ENCODE assay signal across 30 cellular contexts in the genomic region with DNA sequence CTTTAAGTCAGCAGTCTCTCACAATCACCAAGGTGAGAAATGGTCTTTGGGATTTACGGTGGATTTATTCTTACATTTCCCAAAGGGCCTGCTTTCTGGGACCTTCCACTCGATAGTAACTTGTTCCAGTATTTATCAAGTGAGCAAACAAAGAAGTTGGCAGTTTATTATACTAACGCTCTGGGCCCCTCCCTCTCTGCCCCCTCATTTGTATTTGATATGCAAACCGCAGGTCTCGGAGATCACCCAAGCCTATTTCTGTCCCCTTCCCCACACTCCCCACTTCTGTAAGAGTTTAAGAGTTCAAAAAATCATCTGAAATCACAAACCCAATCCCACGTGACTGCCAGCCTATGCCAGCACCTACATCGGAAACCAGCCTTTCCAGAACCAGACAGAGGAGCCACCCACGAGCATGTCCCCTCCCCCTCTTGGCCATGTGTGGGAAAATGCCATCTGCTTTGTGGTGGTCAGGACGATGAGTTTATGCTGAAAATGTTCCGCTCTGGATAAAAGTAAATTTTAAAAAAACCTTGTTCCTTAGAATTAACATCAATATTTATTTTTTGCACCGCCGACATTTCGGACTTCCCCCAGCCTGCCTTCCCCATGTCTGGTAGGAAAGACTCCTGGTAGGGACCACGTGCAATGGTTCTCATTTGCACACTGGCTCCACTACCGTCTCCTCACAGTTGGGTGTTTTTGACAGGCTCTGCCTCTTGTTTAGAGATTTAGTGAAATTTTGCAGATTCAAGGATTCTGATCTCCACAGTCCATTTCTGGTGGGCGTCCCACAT.
"Had no signal": no experiment of that assay in that cellular context is flagged by ENCODE, and none has a peak within 500 bp of the region (broad histone marks: within the 10 kb centered on the region; RNA-seq: fewer than 3 reads in every experiment).

No MANE protein-coding gene starts in this region.

- H3K9me3 ChIP-seq: breast epithelium, MG63, Peyer's patch, SJCRH30, SK-N-SH had no signal

- H3K36me3 Mint-ChIP-seq: activated naive CD8-positive, alpha-beta T cell had no signal

- ATAC-seq: activated CD4-positive, CD25-positive, alpha-beta regulatory T cell treated with anti-CD3 and anti-CD28 coated beads, Interleukin-2, amount 50 U/mL, for 24 hours; activated CD8-positive, alpha-beta T cell treated with anti-CD3 and anti-CD28 coated beads, Interleukin-2, amount 10 ng/mL, durations not matched to agents 7 days and 5 days had no signal

- DNase-seq: activated CD4-positive, alpha-beta T cell treated with anti-CD3 and anti-CD28 coated beads for 4 hours; activated CD4-positive, alpha-beta T cell treated with anti-CD3 and anti-CD28 coated beads, Interleukin-2, amount 50 U/mL, for 4 hours; activated CD8-positive, alpha-beta memory T cell treated with anti-CD3 and anti-CD28 coated beads, Interleukin-2, amount 50 U/mL, for 48 hours; activated CD8-positive, alpha-beta T cell treated with anti-CD3 and anti-CD28 coated beads, Interleukin-2, amount 10 ng/mL, durations not matched to agents 7 days and 5 days; activated effector memory CD4-positive, alpha-beta T cell treated with Interleukin-2 at 50 U/mL for 16 hours; activated naive CD4-positive, alpha-beta T cell; activated T-cell treated with anti-CD3 and anti-CD28 coated beads, Interleukin-2, amount 50 U/mL, for 1 hour; central memory CD4-positive, alpha-beta T cell; KBM-7; MG63; MV-4-11; NCI-H1092 treated with DMSO at 0.1 percent for 48 hours; NCI-H1417 treated with DMSO at 0.1 percent for 48 hours; NCI-H1694; NCI-H2029; NCI-H2107; NCI-H2171 treated with DMSO at 0.1 percent for 48 hours; NCI-H226; NCI-H69; NK-92 treated with Interleukin-12 subunit alpha and Interleukin-12 subunit beta, amount 100 ng/mL, for 24 hours; Peyer's patch; Right ventricle myocardium superior; SJCRH30; SK-N-SH; T-helper 1 cell; WERI-Rb-1 had no signal

- H3K27ac ChIP-seq: breast epithelium, Peyer's patch, RWPE1, SJCRH30, WERI-Rb-1 had no signal

- H3K4me3 ChIP-seq: breast epithelium, MG63, Peyer's patch, SJCRH30 had no signal

- H3K4me3 Mint-ChIP-seq: activated CD8-positive, alpha-beta T cell treated with anti-CD3 and anti-CD28 coated beads, Interleukin-2, amount 10 ng/mL, durations not matched to agents 7 days and 5 days; activated naive CD8-positive, alpha-beta T cell had no signal

- H3K36me3 ChIP-seq: breast epithelium, MG63, Peyer's patch, SJCRH30, WERI-Rb-1 had no signal

- H3K27me3 ChIP-seq: breast epithelium, MG63, Peyer's patch had no signal

- H3K27ac Mint-ChIP-seq: activated CD8-positive, alpha-beta T cell treated with anti-CD3 and anti-CD28 coated beads, Interleukin-2, amount 10 ng/mL, durations not matched to agents 7 days and 5 days; activated naive CD8-positive, alpha-beta T cell had no signal

- H3K4me1 ChIP-seq: breast epithelium, Peyer's patch had no signal

- H3K4me2 ChIP-seq: SK-N-SH had no signal

- H3K9ac ChIP-seq: SK-N-SH had no signal
